Comparison of ENCODE assay signal across 9 cellular contexts in genomic region chr22:35561796-35562526, GRCh38. TPM values are rescaled to one million over a fixed set of nuclear protein-coding genes. Genes with fewer than 3 reads are reported as not detected.
A peak's percentile ranks its signal among the peaks of the same experiment; 100 is the strongest.
DNase-seq lines count a peak whose midpoint lies in the region; ATAC-seq and TF ChIP-seq lines count a peak whose summit lies in the region.
"Had no signal": no experiment of that assay in that cellular context is flagged by ENCODE, and none has a peak within 500 bp of the region (broad histone marks: within the 10 kb centered on the region; RNA-seq: fewer than 3 reads in every experiment).

No MANE protein-coding gene starts in this region.

- no peak overlapping the region for H3K4me3 ChIP-seq in AG10803 (ENCODE audit: low read length)

- ATAC-seq in SK-N-SH treated with all-trans-retinoic acid at 6 μM for 48 hours = peak; percentile 93

- TF ChIP-seq CTCF in AG10803 (conservative IDR thresholded peaks at IDR 0.05; ENCODE audit: low read length) = no peak
- TF ChIP-seq CTCF in GM13976 (IDR thresholded peaks at IDR 0.05; ENCODE audit: borderline replicate concordance, control extremely low read depth, extremely low read depth, insufficient read depth, missing control alignments) = no peak

- peak; percentile 61 for DNase-seq in AG10803 (ENCODE audit: low read depth)
- peak; percentile 45 for DNase-seq in HPDE6-E6E7 (ENCODE audit: extremely low spot score)
- peak; percentile 85 for DNase-seq in iPS-NIHi7 (ENCODE audit: extremely low spot score)
- no peak for DNase-seq in GM13976 (ENCODE audit: low spot score)
- no peak for DNase-seq in amygdala (lab: John Stamatoyannopoulos, UW)
- DNase-seq in mucosa of gallbladder (ENCODE audit: low spot score) = no peak
- no peak for DNase-seq in HuH-7.5 (ENCODE audit: low spot score)
- DNase-seq: activated naive CD4-positive, alpha-beta T cell treated with anti-CD3 and anti-CD28 coated beads for 36 hours had no signal

- in situ Hi-C loops in GM13976 (cut with MboI; ENCODE audit: low sequenced_read_pairs, unreplicated experiment) = no loop called here

TF ChIP-seq in SK-N-SH treated with all-trans-retinoic acid at 6 μM for 48 hours, 23 proteins besides CTCF, POLR2A, EP300 and RAD21:
- TF ChIP-seq CREB5 (CRISPR knock-in tag; IDR thresholded peaks at IDR 0.05; ENCODE audit: low read depth) = no peak
TF ChIP-seq in SK-N-SH treated with all-trans-retinoic acid at 6 μM for 48 hours: peak in this region for 0.

RNA-seq across cellular contexts. Expression of gene RASD2, which starts 21.3 kb away (rescaled TPM):
- total RNA-seq in mucosa of gallbladder = 4.4 TPM
- total RNA-seq: activated naive CD4-positive, alpha-beta T cell treated with anti-CD3 and anti-CD28 coated beads for 36 hours had no signal

RNA-seq across cellular contexts. Expression of gene MB, which starts 55.2 kb away (rescaled TPM):
- total RNA-seq in mucosa of gallbladder = 0.35 TPM
- total RNA-seq: activated naive CD4-positive, alpha-beta T cell treated with anti-CD3 and anti-CD28 coated beads for 36 hours had no signal

Comparison
In these comparisons a context has a peak if more than half of its experiments do, and no peak if none do; other contexts are left out.
1. DNase-seq: peak in AG10803 (single experiment), HPDE6-E6E7 (single experiment) and iPS-NIHi7 (single experiment); none in GM13976 (single experiment), amygdala (0 of 56), mucosa of gallbladder (single experiment) and HuH-7.5 (single experiment).